8 cellular contexts compared by ENCODE assay signal in the genomic region with DNA sequence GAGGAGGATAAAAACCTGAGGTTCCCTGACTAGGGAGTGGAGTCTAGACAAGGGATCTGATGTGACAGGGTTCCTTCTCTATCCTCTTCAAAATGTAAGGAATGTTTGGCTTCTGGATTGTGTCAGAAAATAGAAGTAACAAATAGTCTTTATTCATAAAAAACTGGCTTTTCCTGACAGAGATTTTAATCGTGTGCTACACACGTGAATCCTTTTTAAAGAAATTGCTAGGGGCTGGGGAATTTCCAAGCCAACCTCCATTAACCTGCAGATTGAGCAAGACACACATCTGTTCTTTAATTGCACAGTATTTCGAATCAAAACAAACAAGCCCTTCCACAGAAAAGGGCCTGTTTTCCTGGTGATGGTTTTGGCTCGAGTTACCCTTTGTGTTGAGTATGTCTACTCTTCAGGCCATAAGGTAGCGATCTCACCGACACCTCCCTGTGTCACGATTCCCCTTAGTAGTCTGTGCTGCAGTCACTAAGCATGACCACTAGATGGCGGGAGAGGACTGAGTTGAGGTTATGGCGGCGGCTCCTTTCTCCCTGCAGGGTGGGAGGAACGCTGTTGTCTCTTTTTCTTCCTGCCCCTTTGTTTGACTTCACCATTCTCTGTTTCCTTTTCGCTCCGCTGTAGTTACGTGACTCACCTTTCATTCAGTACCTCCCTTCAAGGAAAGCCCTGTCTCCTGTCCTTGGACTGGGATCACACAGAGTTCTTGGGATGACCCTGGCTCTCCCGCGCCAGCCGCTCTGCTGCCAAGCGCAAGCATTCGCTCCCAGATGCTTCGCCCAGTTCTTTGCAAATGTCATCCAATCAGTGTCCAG.
A peak's percentile ranks its signal among the peaks of the same experiment; 100 is the strongest.
DNase-seq lines count a peak whose midpoint lies in the region; ATAC-seq, FAIRE-seq and TF ChIP-seq lines count a peak whose summit lies in the region.

No MANE protein-coding gene starts in this region.

- peak; percentile 62 to 91 (median 82) for DNase-seq in CD4-positive, CD25-positive, alpha-beta regulatory T cell
- DNase-seq in NCI-H748 treated with DMSO at 0.1 percent for 48 hours (lab: John Stamatoyannopoulos, UW): peak; percentile 95
- peak; percentile 53 to 69 for DNase-seq in activated CD8-positive, alpha-beta memory T cell treated with anti-CD3 and anti-CD28 coated beads for 4 hours (ENCODE audit: low read depth in 2 of 2)
- DNase-seq in mesothelial cell of epicardium (ENCODE audit: low spot score in 2 of 2, unreplicated experiment in 2 of 2): peak; percentile 56 to 86
- DNase-seq in stimulated activated CD8-positive, alpha-beta memory T cell treated with anti-CD3 and anti-CD28 coated beads, Interleukin-2, amount 100 ng/mL, for 1 hour (ENCODE audit: low read depth in 2 of 2): peak; percentile 58 to 65

- peak overlapping the region; percentile 60 for H3K4me3 ChIP-seq in CD4-positive, CD25-positive, alpha-beta regulatory T cell (ENCODE audit: low read depth, low read length)

- peaks cover 7% of the 10 kb centered on the region for H3K4me1 ChIP-seq in CD4-positive, CD25-positive, alpha-beta regulatory T cell (ENCODE audit: control insufficient read depth, insufficient read depth, low read length, poor library complexity, severe bottlenecking)

- peaks cover 34% of the 10 kb centered on the region for H3K27me3 Mint-ChIP-seq in CD4-positive, CD25-positive, alpha-beta regulatory T cell
- peaks cover 5% of the 10 kb centered on the region for H3K27me3 Mint-ChIP-seq in mesothelial cell of epicardium (ENCODE audit: low read depth)

- no peaks in the 10 kb centered on the region for H3K9me3 Mint-ChIP-seq in CD4-positive, CD25-positive, alpha-beta regulatory T cell
- no peaks in the 10 kb centered on the region for H3K9me3 Mint-ChIP-seq in mesothelial cell of epicardium

- H3K4me3 Mint-ChIP-seq in CD4-positive, CD25-positive, alpha-beta regulatory T cell: peak overlapping the region in 3 of 4 donors; percentile 73 to 76 (median 75)
- peak overlapping the region; percentile 85 for H3K4me3 Mint-ChIP-seq in mesothelial cell of epicardium

- H3K36me3 ChIP-seq in CD4-positive, CD25-positive, alpha-beta regulatory T cell (ENCODE audit: control insufficient read depth, insufficient read depth, low read length): no peaks in the 10 kb centered on the region

- H3K4me1 Mint-ChIP-seq in CD4-positive, CD25-positive, alpha-beta regulatory T cell: peaks cover 0 to 19% (median 11%) of the 10 kb centered on the region in 4 donors
- peaks cover 34% of the 10 kb centered on the region for H3K4me1 Mint-ChIP-seq in mesothelial cell of epicardium

- H3K9me3 ChIP-seq in CD4-positive, CD25-positive, alpha-beta regulatory T cell (ENCODE audit: control insufficient read depth in 2 of 2, low read length in 2 of 2): no peaks in the 10 kb centered on the region

- peak; percentile 94 for TF ChIP-seq CTCF in mesothelial cell of epicardium (IDR thresholded peaks at IDR 0.05; ENCODE audit: unreplicated experiment)

- peak; percentile 85 for FAIRE-seq in endometrium (lab: Jason Lieb, UNC)

- peak overlapping the region in 1 of 3 donors; percentile 34 for H3K27ac Mint-ChIP-seq in CD4-positive, CD25-positive, alpha-beta regulatory T cell
- peak overlapping the region; percentile 81 for H3K27ac Mint-ChIP-seq in mesothelial cell of epicardium

- ATAC-seq in CD4-positive, CD25-positive, alpha-beta regulatory T cell (ENCODE audit: low read depth in 2 of 2): peak; percentile 96 to 98
- ATAC-seq in GM19351 (IDR thresholded peaks at IDR 0.05; ENCODE audit: unreplicated experiment) (peak; percentile 99), HG03520 (IDR thresholded peaks at IDR 0.05; ENCODE audit: unreplicated experiment) (peak; percentile 91)

- H3K36me3 Mint-ChIP-seq in CD4-positive, CD25-positive, alpha-beta regulatory T cell: no peaks in the 10 kb centered on the region
- H3K36me3 Mint-ChIP-seq in mesothelial cell of epicardium: no peaks in the 10 kb centered on the region

- no peak overlapping the region for H3K27ac ChIP-seq in CD4-positive, CD25-positive, alpha-beta regulatory T cell (ENCODE audit: insufficient read depth, low read length, poor library complexity, severe bottlenecking)

- peaks cover 2% of the 10 kb centered on the region for H3K27me3 ChIP-seq in CD4-positive, CD25-positive, alpha-beta regulatory T cell (ENCODE audit: control insufficient read depth, insufficient read depth, low read length)
